ENCODE assay signal across 9 cellular contexts in the genomic region with DNA sequence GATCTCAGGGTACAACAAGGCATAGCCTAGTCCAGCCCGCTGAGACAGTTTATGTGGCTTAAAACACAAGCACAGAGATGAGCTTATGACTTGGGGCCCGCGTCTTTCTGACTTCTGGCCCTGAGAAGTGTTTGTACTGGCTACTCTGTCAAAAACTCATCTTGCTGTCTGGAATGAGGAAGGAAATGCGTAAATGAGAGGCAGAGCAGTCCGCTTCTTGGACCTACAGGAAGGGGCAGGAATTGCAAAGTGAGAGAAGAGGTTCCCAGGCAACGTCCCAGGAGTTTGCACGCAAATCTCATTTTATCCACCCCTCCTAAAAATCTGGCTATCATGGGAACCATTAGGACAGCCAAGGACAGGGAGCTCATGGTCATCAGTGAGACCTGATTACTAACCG. TPM values are rescaled to one million over a fixed set of nuclear protein-coding genes. Genes with fewer than 3 reads are reported as not detected.
DNase-seq lines count a peak whose midpoint lies in the region; ATAC-seq and TF ChIP-seq lines count a peak whose summit lies in the region.
"Had no signal": no experiment of that assay in that cellular context is flagged by ENCODE, and none has a peak within 500 bp of the region (broad histone marks: within the 10 kb centered on the region; RNA-seq: fewer than 3 reads in every experiment).

No MANE protein-coding gene starts in this region.

- peak overlapping the region; percentile 8 for H3K4me3 Mint-ChIP-seq in activated naive CD4-positive, alpha-beta T cell treated with anti-CD3 and anti-CD28 coated beads, Interleukin-2, amount 50 U/mL, for 24 hours

- H3K4me1 Mint-ChIP-seq in activated naive CD4-positive, alpha-beta T cell treated with anti-CD3 and anti-CD28 coated beads, Interleukin-2, amount 50 U/mL, for 24 hours, result peaks cover 90% of the 10 kb centered on the region

- no peak for ATAC-seq in GM18907 (IDR thresholded peaks at IDR 0.05; ENCODE audit: unreplicated experiment)

- no peaks in the 10 kb centered on the region for H3K36me3 ChIP-seq in colonic mucosa
- H3K36me3 ChIP-seq in urinary bladder (ENCODE audit: insufficient read depth), result no peaks in the 10 kb centered on the region

- H3K36me3 Mint-ChIP-seq in activated naive CD4-positive, alpha-beta T cell treated with anti-CD3 and anti-CD28 coated beads, Interleukin-2, amount 50 U/mL, for 24 hours, result peaks cover 8% of the 10 kb centered on the region

- H3K27ac ChIP-seq in colonic mucosa, result peak overlapping the region; percentile 99
- H3K27ac ChIP-seq in urinary bladder (ENCODE audit: low read depth), result peak overlapping the region; percentile 27

- DNase-seq in activated naive CD4-positive, alpha-beta T cell treated with anti-CD3 and anti-CD28 coated beads, Interleukin-2, amount 50 U/mL, for 16 hours, result no peak
- DNase-seq in colonic mucosa (peak; percentile 58), lung microvascular endothelial cell (ENCODE audit: low read depth in 2 of 2) (peak; percentile 74 to 97), NCI-H1436 (lab: John Stamatoyannopoulos, UW) (no peak)
- DNase-seq in stimulated activated CD4-positive, alpha-beta T cell treated with anti-CD3 and anti-CD28 coated beads, Interleukin-4, amount 100 ng/mL, for 4 hours, result no peak
- DNase-seq: activated gamma-delta T cell had no signal

- no peaks in the 10 kb centered on the region for H3K9me3 Mint-ChIP-seq in activated naive CD4-positive, alpha-beta T cell treated with anti-CD3 and anti-CD28 coated beads, Interleukin-2, amount 50 U/mL, for 24 hours

- intact Hi-C loops in colonic mucosa (cut with DNase I), result loop anchor here (5.0 kb wide), 1 partner anchor 38 kb away; no protein-coding TSS in a partner anchor

- peaks cover 65% of the 10 kb centered on the region for H3K4me1 ChIP-seq in colonic mucosa
- H3K4me1 ChIP-seq in urinary bladder (ENCODE audit: insufficient read depth), result peaks cover 4% of the 10 kb centered on the region

- H3K4me3 ChIP-seq in colonic mucosa, result no peak overlapping the region
- no peak overlapping the region for H3K4me3 ChIP-seq in urinary bladder (ENCODE audit: low read depth, low read length)

- peak overlapping the region in 1 of 2 donors; percentile 19 for H3K9ac ChIP-seq in colonic mucosa (ENCODE audit: low read depth in 2 of 2, low read length in 2 of 2)

- whole genome bisulfite sequencing in urinary bladder, result 42% methylated on average over 8 of the region's 8 CpGs

- no peaks in the 10 kb centered on the region for H3K27me3 Mint-ChIP-seq in activated naive CD4-positive, alpha-beta T cell treated with anti-CD3 and anti-CD28 coated beads, Interleukin-2, amount 50 U/mL, for 24 hours

- H3K27me3 ChIP-seq in colonic mucosa, result no peaks in the 10 kb centered on the region

- peak overlapping the region; percentile 63 for H3K27ac Mint-ChIP-seq in activated naive CD4-positive, alpha-beta T cell treated with anti-CD3 and anti-CD28 coated beads, Interleukin-2, amount 50 U/mL, for 24 hours

- no peaks in the 10 kb centered on the region for H3K9me3 ChIP-seq in colonic mucosa

- no peak for TF ChIP-seq CTCF in colonic mucosa (IDR thresholded peaks at IDR 0.05)

RNA-seq across cellular contexts. Expression of gene ANXA11, which starts 5.5 kb away (rescaled TPM):
- total RNA-seq in colonic mucosa (100 to 1,000 TPM; 271 to 353 TPM), lung microvascular endothelial cell (14.7 and 17.2 TPM in 2 replicates), urinary bladder (41.8 TPM)
- polyA plus RNA-seq in urinary bladder, result 114 TPM

Comparison
In these comparisons a context has a peak if more than half of its experiments do, and no peak if none do; other contexts are left out.
1. DNase-seq: peak in colonic mucosa (single experiment) and lung microvascular endothelial cell (2 of 2); none in activated naive CD4-positive, alpha-beta T cell treated with anti-CD3 and anti-CD28 coated beads, Interleukin-2, amount 50 U/mL, for 16 hours (single experiment), stimulated activated CD4-positive, alpha-beta T cell treated with anti-CD3 and anti-CD28 coated beads, Interleukin-4, amount 100 ng/mL, for 4 hours (0 of 2) and NCI-H1436 (single experiment).